9 cellular contexts compared by ENCODE assay signal in the genomic region with DNA sequence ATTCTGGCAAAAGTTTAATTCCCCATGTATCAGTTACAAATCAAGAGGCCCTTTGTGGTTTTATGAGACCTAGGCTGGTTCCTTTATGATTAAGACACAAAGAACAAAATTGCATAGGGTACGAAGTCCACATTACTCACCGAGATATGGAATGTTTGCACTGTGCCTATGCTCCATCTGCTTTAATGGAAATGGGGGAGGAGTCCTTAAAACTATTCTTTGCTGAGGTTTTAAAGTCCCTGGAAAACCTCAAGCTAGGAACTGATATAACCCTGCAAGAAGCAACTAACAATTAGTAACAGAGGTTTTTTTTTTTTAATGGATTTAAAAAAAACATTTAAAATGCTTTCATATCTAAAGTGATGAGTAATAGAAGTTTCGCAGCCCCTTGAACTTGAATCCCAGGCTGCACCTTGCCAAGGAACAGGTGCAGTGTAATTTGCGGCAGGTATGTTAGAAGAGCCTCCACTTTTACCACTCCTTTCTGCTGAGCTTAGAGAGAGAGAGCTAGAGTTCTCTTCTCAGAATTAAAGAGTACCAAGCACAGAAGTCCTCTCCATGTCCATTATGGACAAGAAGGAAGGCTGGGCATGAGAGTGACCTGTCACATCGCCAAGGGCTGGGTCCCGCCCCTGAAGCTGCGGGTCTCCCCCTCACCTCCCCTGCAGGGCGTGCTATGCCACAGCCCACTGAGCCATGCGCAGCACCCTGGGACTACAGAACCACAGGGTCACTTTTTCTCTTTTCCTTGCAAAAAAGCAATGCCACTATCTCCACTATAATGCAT. TPM values are rescaled to one million over a fixed set of nuclear protein-coding genes. Genes with fewer than 3 reads are reported as not detected.
A peak's percentile ranks its signal among the peaks of the same experiment; 100 is the strongest.
DNase-seq lines count a peak whose midpoint lies in the region; ATAC-seq, FAIRE-seq and TF ChIP-seq lines count a peak whose summit lies in the region.
"Had no signal": no experiment of that assay in that cellular context is flagged by ENCODE, and none has a peak within 500 bp of the region (broad histone marks: within the 10 kb centered on the region; RNA-seq: fewer than 3 reads in every experiment).

No MANE protein-coding gene starts in this region.

- intact Hi-C loops in breast epithelium (cut with DNase I; ENCODE audit: low total_unique reads): no loop called here

- TF ChIP-seq CTCF in breast epithelium (IDR thresholded peaks at IDR 0.05) (no peak), nephron (IDR thresholded peaks at IDR 0.05; ENCODE audit: unreplicated experiment in 3 of 3) (no peak)

- no peak for ATAC-seq in HG03097 (IDR thresholded peaks at IDR 0.05; ENCODE audit: low FRiP score, unreplicated experiment)

- FAIRE-seq in GM19239 (lab: Jason Lieb, UNC): no peak

- no peaks in the 10 kb centered on the region for H3K9me3 ChIP-seq in breast epithelium

- H3K4me3 ChIP-seq in breast epithelium: peak overlapping the region; percentile 52 to 91 (median 72)

- H3K4me1 Mint-ChIP-seq in nephron: peaks cover 52% of the 10 kb centered on the region

- TF ChIP-seq POLR2A in breast epithelium (IDR thresholded peaks at IDR 0.05): no peak

- in situ Hi-C loops in Caki2 (cut with HindIII; ENCODE audit: low pct_unique_long_range_greater_than_20kb, low sequenced_read_pairs): no loop called here

- H3K27me3 ChIP-seq in breast epithelium: no peaks in the 10 kb centered on the region

- no peaks in the 10 kb centered on the region for H3K36me3 ChIP-seq in breast epithelium

- peak overlapping the region; percentile 84 to 95 (median 94) for H3K27ac Mint-ChIP-seq in nephron

- H3K4me3 Mint-ChIP-seq in nephron: peak overlapping the region; percentile 66 to 78 (median 74)

- DNase-seq in Caki2 (ENCODE audit: low read depth): peak; percentile 89
- DNase-seq in NCI-H146 treated with DMSO at 0.1 percent for 48 hours (lab: John Stamatoyannopoulos, UW; ENCODE audit: unreplicated experiment): peak; percentile 63
- DNase-seq in breast epithelium (ENCODE audit: low spot score in 2 of 2): no peak
- DNase-seq in GM19239 (ENCODE audit: insufficient read length, low spot score): no peak
- DNase-seq in NCI-H510A treated with DMSO at 0.1 percent for 48 hours (lab: John Stamatoyannopoulos, UW): no peak
- DNase-seq in NCI-H774 (lab: John Stamatoyannopoulos, UW): no peak
- DNase-seq: activated CD4-positive, alpha-beta T cell treated with anti-CD3 and anti-CD28 coated beads for 4 hours had no signal

- peak overlapping the region in 1 of 2 donors; percentile 100 for H3K27ac ChIP-seq in breast epithelium

- no peaks in the 10 kb centered on the region for H3K9me3 Mint-ChIP-seq in nephron

- no peaks in the 10 kb centered on the region for H3K27me3 Mint-ChIP-seq in nephron (ENCODE audit: low read depth)

- H3K4me1 ChIP-seq in breast epithelium: peaks cover 12 to 28% of the 10 kb centered on the region in 2 donors

- peaks cover 19% of the 10 kb centered on the region for H3K36me3 Mint-ChIP-seq in nephron (ENCODE audit: low read depth)

RNA-seq across cellular contexts. Expression of a gene that starts 2.3 kb away (rescaled TPM):
- 51.6 and 54.2 TPM in 2 replicates for total RNA-seq in Caki2 (2014; rRNA removed; shearing (Covaris generic); ENCODE audit: low replicate concordance)
- total RNA-seq in breast epithelium: 10 to 100 TPM; 35.1 to 53.6 (median 51.8) TPM

Comparison
In these comparisons a context has a peak if more than half of its experiments do, and no peak if none do; other contexts are left out.
1. DNase-seq: peak in Caki2 (single experiment) and NCI-H146 treated with DMSO at 0.1 percent for 48 hours (single experiment); none in breast epithelium (0 of 2), GM19239 (single experiment), NCI-H510A treated with DMSO at 0.1 percent for 48 hours (single experiment) and NCI-H774 (single experiment).